Comparison of ENCODE assay signal across 9 cellular contexts in the genomic region with DNA sequence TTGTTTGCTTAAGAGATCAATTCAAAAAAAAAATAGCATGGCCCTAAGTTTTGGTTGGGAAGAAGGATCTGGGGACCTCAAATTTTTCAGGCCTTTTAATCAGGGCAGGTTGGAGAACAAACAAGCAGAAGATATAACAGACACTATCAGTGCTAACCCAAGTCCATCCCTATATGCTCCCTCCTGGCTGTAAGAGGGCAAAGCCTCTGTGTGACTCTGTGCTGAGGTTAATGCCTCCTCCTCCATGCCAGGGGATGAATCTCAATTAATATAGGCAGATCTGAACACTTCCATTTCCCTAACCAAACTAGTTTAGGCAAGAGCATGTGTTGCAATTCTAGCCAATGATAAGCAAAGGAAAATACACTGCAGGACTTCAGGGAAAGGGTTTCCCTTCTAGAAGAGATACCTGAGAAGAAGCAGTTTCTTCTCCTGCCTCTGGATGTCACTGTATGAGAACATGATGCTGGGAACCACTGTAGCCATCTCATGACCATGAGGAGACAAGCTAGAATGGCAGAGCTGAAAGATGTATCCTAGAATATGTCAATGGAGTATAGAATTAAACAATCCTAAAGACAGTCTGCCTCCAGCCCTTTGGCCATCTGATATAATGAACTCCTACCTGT.
DNase-seq lines count a peak whose midpoint lies in the region; FAIRE-seq and TF ChIP-seq lines count a peak whose summit lies in the region.
"Had no signal": no experiment of that assay in that cellular context is flagged by ENCODE, and none has a peak within 500 bp of the region (broad histone marks: within the 10 kb centered on the region; RNA-seq: fewer than 3 reads in every experiment).

No MANE protein-coding gene starts in this region.

- intact Hi-C loops in posterior vena cava (cut with DNase I), result no loop called here

- H3K4me3 Mint-ChIP-seq in nephron progenitor cell, result no peak overlapping the region
- H3K4me3 Mint-ChIP-seq in T-helper 2 cell treated with Interferon-gamma antibody and Interleukin-4, amounts not matched to agents 5 μg/mL and 100 μg/mL, for 36 hours, result no peak overlapping the region
- H3K4me3 Mint-ChIP-seq: brain had no signal

- no peaks in the 10 kb centered on the region for H3K27me3 ChIP-seq in AG04450 (ENCODE audit: control insufficient read depth, insufficient read depth, low read length)
- no peaks in the 10 kb centered on the region for H3K27me3 ChIP-seq in bronchial epithelial cell (ENCODE audit: control insufficient read depth, insufficient read depth, low read length)

- POLR2A ChIA-PET in AG04450 (lab: Yijun Ruan, JAX), result no interaction called here

- no peak overlapping the region for H3K27ac ChIP-seq in AG04450 (ENCODE audit: low read depth, low read length)

- H3K9me3 ChIP-seq in AG04450 (ENCODE audit: control insufficient read depth, insufficient read depth, low read length), result no peaks in the 10 kb centered on the region

- H3K27me3 Mint-ChIP-seq in nephron progenitor cell (ENCODE audit: low read depth, poor library complexity), result peaks cover 9% of the 10 kb centered on the region
- H3K27me3 Mint-ChIP-seq in T-helper 2 cell treated with Interferon-gamma antibody and Interleukin-4, amounts not matched to agents 5 μg/mL and 100 μg/mL, for 36 hours (ENCODE audit: low read depth), result no peaks in the 10 kb centered on the region

- no peak for FAIRE-seq in bronchial epithelial cell (lab: Jason Lieb, UNC)

- H3K36me3 ChIP-seq in bronchial epithelial cell (ENCODE audit: control insufficient read depth, insufficient read depth, low read length), result no peaks in the 10 kb centered on the region

- H3K4me3 ChIP-seq in AG04450 (ENCODE audit: low read depth, low read length) (no peak overlapping the region), bronchial epithelial cell (ENCODE audit: low read depth, low read length) (no peak overlapping the region)

- H3K36me3 Mint-ChIP-seq in nephron progenitor cell (ENCODE audit: low read depth), result no peaks in the 10 kb centered on the region
- H3K36me3 Mint-ChIP-seq in T-helper 2 cell treated with Interferon-gamma antibody and Interleukin-4, amounts not matched to agents 5 μg/mL and 100 μg/mL, for 36 hours (ENCODE audit: low read depth), result no peaks in the 10 kb centered on the region
- H3K36me3 Mint-ChIP-seq: brain had no signal

- TF ChIP-seq CTCF in AG04450 (IDR thresholded peaks at IDR 0.05; ENCODE audit: low read depth, low read length) (peak; percentile 35), GM13977 (IDR thresholded peaks at IDR 0.05; ENCODE audit: extremely low read depth, insufficient read depth, missing control alignments) (peak; percentile 51), bronchial epithelial cell (IDR thresholded peaks at IDR 0.05; ENCODE audit: insufficient read depth, low read length, severe bottlenecking) (peak; percentile 44), nephron progenitor cell (IDR thresholded peaks at IDR 0.05) (peak; percentile 18)

- no peaks in the 10 kb centered on the region for H3K4me1 Mint-ChIP-seq in nephron progenitor cell
- H3K4me1 Mint-ChIP-seq in T-helper 2 cell treated with Interferon-gamma antibody and Interleukin-4, amounts not matched to agents 5 μg/mL and 100 μg/mL, for 36 hours (ENCODE audit: low read depth), result no peaks in the 10 kb centered on the region
- H3K4me1 Mint-ChIP-seq: brain had no signal

- peaks cover 8% of the 10 kb centered on the region for H3K9me3 Mint-ChIP-seq in nephron progenitor cell
- H3K9me3 Mint-ChIP-seq in T-helper 2 cell treated with Interferon-gamma antibody and Interleukin-4, amounts not matched to agents 5 μg/mL and 100 μg/mL, for 36 hours, result no peaks in the 10 kb centered on the region

- H3K27ac Mint-ChIP-seq in nephron progenitor cell, result no peak overlapping the region
- no peak overlapping the region for H3K27ac Mint-ChIP-seq in T-helper 2 cell treated with Interferon-gamma antibody and Interleukin-4, amounts not matched to agents 5 μg/mL and 100 μg/mL, for 36 hours
- H3K27ac Mint-ChIP-seq: brain had no signal

- in situ Hi-C loops in GM13977 (cut with MboI; ENCODE audit: low pct_unique_long_range_greater_than_20kb, low sequenced_read_pairs, unreplicated experiment), result no loop called here

- DNase-seq in AG04450 (ENCODE audit: low read depth, low spot score), result no peak
- peak; percentile 42 for DNase-seq in GM13977 (ENCODE audit: low spot score)
- peak; percentile 3 for DNase-seq in HT1080 (ENCODE audit: low read depth)
- DNase-seq in bronchial epithelial cell (ENCODE audit: low read depth), result peak; percentile 63
- no peak for DNase-seq in nephron progenitor cell
- no peak for DNase-seq in T-helper 2 cell treated with Interferon-gamma antibody and Interleukin-4, amounts not matched to agents 5 μg/mL and 100 μg/mL, for 36 hours (ENCODE audit: low spot score)
- DNase-seq in posterior vena cava (ENCODE audit: low spot score), result no peak
- DNase-seq in NCI-H1436 (lab: John Stamatoyannopoulos, UW), result no peak

- CTCF ChIA-PET in AG04450 (lab: Charles Lee), result interaction anchor here (1.1 to 1.4 kb wide), 3 partner anchors 35 to 307 kb away, joined by 3 to 6 read pairs (median 4); no protein-coding TSS in a partner anchor

Comparison
In these comparisons a context has a peak if more than half of its experiments do, and no peak if none do; other contexts are left out.
1. DNase-seq: peak in GM13977 (single experiment), HT1080 (single experiment) and bronchial epithelial cell (single experiment); none in AG04450 (single experiment), nephron progenitor cell (single experiment), T-helper 2 cell treated with Interferon-gamma antibody and Interleukin-4, amounts not matched to agents 5 μg/mL and 100 μg/mL, for 36 hours (single experiment), posterior vena cava (single experiment) and NCI-H1436 (single experiment).
2. Peak in every context shown above with its lines, with median percentiles within 50 percentile points of each other: CTCF ChIP-seq.